Comparison of ENCODE assay signal across 8 cellular contexts in the genomic region with DNA sequence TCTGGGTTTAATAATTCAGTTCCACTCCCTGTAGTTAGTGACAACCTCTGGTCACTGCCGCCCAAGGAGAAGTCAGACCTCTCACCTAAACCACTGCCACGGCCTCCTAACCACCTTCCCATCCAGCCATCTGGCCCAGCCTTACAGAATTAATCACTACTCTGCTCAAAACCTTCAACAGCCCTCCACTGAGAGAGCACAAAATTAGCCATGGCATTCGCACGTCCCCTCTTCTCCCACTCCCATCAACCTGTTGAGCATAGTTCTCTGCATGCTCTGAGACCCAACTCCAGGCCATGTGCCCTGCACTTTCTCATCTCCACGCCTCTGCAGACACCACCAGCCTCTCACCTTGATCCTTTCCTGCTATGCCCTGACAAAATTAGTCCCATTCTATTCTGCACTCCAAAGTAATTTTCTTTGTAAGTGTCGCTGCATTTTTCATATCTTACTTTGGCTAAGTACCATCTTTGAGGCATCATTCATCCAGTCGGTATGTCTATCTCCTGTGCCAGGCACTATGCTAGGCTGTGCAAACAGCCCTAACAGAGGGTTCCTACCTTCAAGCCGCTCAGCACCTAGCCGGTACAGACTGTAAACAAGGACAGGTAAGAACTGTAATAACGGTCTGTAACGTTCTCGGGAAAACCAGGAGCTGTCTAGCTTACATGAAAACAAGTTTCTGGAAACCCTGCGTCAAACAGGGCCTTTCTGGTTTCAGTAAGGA. TPM values are rescaled to one million over a fixed set of nuclear protein-coding genes. Genes with fewer than 3 reads are reported as not detected.
DNase-seq lines count a peak whose midpoint lies in the region; ATAC-seq, FAIRE-seq and TF ChIP-seq lines count a peak whose summit lies in the region.

No MANE protein-coding gene starts in this region.

- no peaks in the 10 kb centered on the region for H3K27me3 ChIP-seq in GM12878 (replicated peaks in 1 of 2; ENCODE audit: control insufficient read depth in 2 of 2, insufficient read depth in 2 of 2, low read length in 1 of 2)
- H3K27me3 ChIP-seq in subcutaneous abdominal adipose tissue (ENCODE audit: control insufficient read depth in 5 of 5, insufficient read depth in 4 of 5, low read length in 5 of 5): no peaks in the 10 kb centered on the region

- no peak for TF ChIP-seq EP300 in GM12878 (IDR thresholded peaks at IDR 0.05; ENCODE audit: borderline replicate concordance in 1 of 2, control insufficient read depth in 1 of 2, low read depth in 2 of 2, low read length in 2 of 2)

- H3K4me2 ChIP-seq in GM12878 (ENCODE audit: control insufficient read depth, insufficient read depth): peak overlapping the region; percentile 78

- in situ Hi-C loops in GM12878 (cut with MboI): no loop called here

- no peak for TF ChIP-seq RAD21 in GM12878 (IDR thresholded peaks at IDR 0.05; ENCODE audit: insufficient read depth, low read depth, low read length)

- RAD21 ChIA-PET in GM12878 (lab: Charles Lee; ENCODE audit: unreplicated experiment): interaction anchor here (2.1 kb wide), 1 partner anchor 43 kb away, joined by 12 read pairs; the partner anchor contains the start of gene UTP6

- H3K9ac ChIP-seq in GM12878 (ENCODE audit: control insufficient read depth, insufficient read depth, low read length) (peak overlapping the region; percentile 5; the same call in 1 of the 2 replicates), subcutaneous abdominal adipose tissue (ENCODE audit: low read length in 5 of 5) (peak overlapping the region; percentile 7 to 85 (median 79))

- intact Hi-C loops in GM12878 (cut with micrococcal nuclease; ENCODE audit: unreplicated experiment): no loop called here

- CTCF ChIA-PET in GM12878 (lab: Yijun Ruan, JAX): interaction anchor here (1.0 to 1.2 kb wide), 2 partner anchors 15 to 43 kb away, joined by 4 to 8 read pairs; partner anchors contain the start of gene UTP6

- no peak for TF ChIP-seq CTCF in GM12878 (IDR thresholded peaks at IDR 0.05 in 2 of 3, conservative IDR thresholded peaks at IDR 0.05 in 1 of 3; ENCODE audit: control insufficient read depth in 2 of 3, extremely low read depth in 1 of 3, insufficient read depth in 1 of 3, low read depth in 3 of 3, low read length in 3 of 3)

- SMC1A ChIA-PET in GM12878 (lab: Charles Lee; ENCODE audit: uncharacterized antibody, unreplicated experiment): interaction anchor here (0.6 to 1.6 kb wide), 3 partner anchors 24 to 604 kb away, joined by 3 to 4 read pairs (median 3); no protein-coding TSS in a partner anchor

- DNase-seq in EH (ENCODE audit: low read depth) (peak; percentile 35), HS-5 (ENCODE audit: low read depth) (peak; percentile 10), GM12878 (ENCODE audit: low read depth, low spot score) (no peak), left lobe of liver (ENCODE audit: low spot score) (no peak), NCI-H510A (lab: John Stamatoyannopoulos, UW) (no peak), RPMI8226 (no peak)
- no peak for DNase-seq in stimulated activated CD4-positive, alpha-beta T cell treated with anti-CD3 and anti-CD28 coated beads, Interleukin-4, amount 100 ng/mL, for 24 hours

- no peaks in the 10 kb centered on the region for H3K9me3 ChIP-seq in GM12878 (replicated peaks; ENCODE audit: control insufficient read depth, insufficient read depth, low read length)
- no peaks in the 10 kb centered on the region for H3K9me3 ChIP-seq in subcutaneous abdominal adipose tissue (ENCODE audit: control insufficient read depth in 5 of 5, low read length in 5 of 5)

- WGBS in GM12878 (ENCODE audit: insufficient coverage, insufficient replicate concordance, low lambda C conversion rate, missing lambda C conversion rate): 21% methylated on average over 13 of the region's 13 CpGs

- no peaks in the 10 kb centered on the region; the same call in 1 of the 2 replicates for H3K79me2 ChIP-seq in GM12878 (ENCODE audit: control insufficient read depth, insufficient read depth, low read length)

- H4K20me1 ChIP-seq in GM12878 (ENCODE audit: control insufficient read depth, insufficient read depth): no peaks in the 10 kb centered on the region

- ATAC-seq in GM12878 (peak; percentile 38), left lobe of liver (peak; percentile 36)

- no peak for TF ChIP-seq POLR2A in GM12878 (IDR thresholded peaks at IDR 0.05; ENCODE audit: low read depth, low read length)

- peak; percentile 56 for FAIRE-seq in GM12878 (lab: Jason Lieb, UNC)

- H2AFZ ChIP-seq in GM12878 (ENCODE audit: control insufficient read depth, low read depth, low read length): peak overlapping the region; percentile 11

- BruUV-seq in GM12878 (replicated peaks; lab: Mats Ljungman, UMichigan): TSS peak; percentile 64

- H3K4me1 ChIP-seq in GM12878 (ENCODE audit: control insufficient read depth, insufficient read depth, low read length) (peaks cover 7% of the 10 kb centered on the region; the same call in 1 of the 2 replicates), subcutaneous abdominal adipose tissue (ENCODE audit: control insufficient read depth in 5 of 5, insufficient read depth in 5 of 5, low read length in 5 of 5) (peaks cover 9 to 24% (median 23%) of the 10 kb centered on the region in 5 donors)

- H3K4me3 ChIP-seq in GM12878 (peak overlapping the region; percentile 74), subcutaneous abdominal adipose tissue (ENCODE audit: low read depth in 1 of 5, low read length in 5 of 5) (peak overlapping the region; percentile 63 to 88 (median 80))

- POLR2A ChIA-PET in GM12878 (lab: Charles Lee): interaction anchor here (0.6 kb wide), 1 partner anchor 97 kb away, joined by 4 read pairs; no protein-coding TSS in a partner anchor

- H3K36me3 ChIP-seq in GM12878 (ENCODE audit: control insufficient read depth in 2 of 2, insufficient read depth in 2 of 2, low read length in 1 of 2) (peaks cover 2 to 3% of the 10 kb centered on the region in 2 experiments; a peak in 3 of 4 replicates), subcutaneous abdominal adipose tissue (ENCODE audit: control insufficient read depth in 5 of 5, insufficient read depth in 5 of 5, low read length in 5 of 5) (peaks cover 9 to 29% (median 21%) of the 10 kb centered on the region in 5 donors)

- H3K27ac ChIP-seq in GM12878 (ENCODE audit: control insufficient read depth, insufficient read depth): no peak overlapping the region
- peak overlapping the region; percentile 70 for H3K27ac ChIP-seq in subcutaneous abdominal adipose tissue (ENCODE audit: low read depth, low read length)

RNA-seq across cellular contexts. Expression of gene COPRS, which starts 1.0 kb away (rescaled TPM):
- 0.98 and 2.9 TPM in 2 replicates for total RNA-seq in GM12878 (2013; cell fraction: nucleolus; rRNA removed)
- total RNA-seq in GM12878 (2014; rRNA removed) (41.7 and 41.9 TPM in 2 replicates), GM12878 (2014; rRNA removed; fragmentation: Illumina TruSeq; extraction: Trizol) (29.3 and 32.8 TPM in 2 replicates), GM12878 (2021) (25.6 and 31.2 TPM in 2 replicates), left lobe of liver (20.4 TPM)
- polyA plus RNA-seq in GM12878 (2011; ENCODE audit: low read depth): 14.7 TPM
- polyA plus RNA-seq in GM12878 (2011; rRNA removed) (25.1 and 30.0 TPM in 2 replicates), GM12878 (2014; fragmentation: Illumina TruSeq; extraction: Trizol) (30.0 and 33.3 TPM in 2 replicates), GM12878 (2014; fragmentation: Nextera tagmentation; extraction: Ambion mirVana) (10 to 100 TPM in 1 of 2 experiments, 1 to 10 TPM in 1; 6.3 to 15.9 TPM), GM12878 (2014; rRNA removed) (35.3 and 42.3 TPM in 2 replicates), GM12878 (2016; fragmentation: Nextera tagmentation; extraction: Ambion mirVana) (10 to 100 TPM; 35.7 to 39.9 TPM)
- 37.4 and 43.0 TPM in 2 replicates for polyA plus RNA-seq in GM12878 (2011; cell fraction: cytosol; rRNA removed)
- polyA plus RNA-seq in GM12878 (2011; cell fraction: nucleus; rRNA removed): 14.0 and 14.7 TPM in 2 replicates
- polyA plus RNA-seq in GM12878 (2012): 17.1 and 18.1 TPM in 2 replicates
- 22.5 and 23.1 TPM in 2 replicates for polyA minus RNA-seq in GM12878 (2011; rRNA and poly(A)+ RNA removed)
- polyA minus RNA-seq in GM12878 (2011; cell fraction: cytosol; rRNA and poly(A)+ RNA removed): 12.0 and 13.2 TPM in 2 replicates
- polyA minus RNA-seq in GM12878 (2011; cell fraction: nucleus; rRNA and poly(A)+ RNA removed): 3.1 and 3.4 TPM in 2 replicates

RNA-seq across cellular contexts. Expression of gene UTP6, which starts 43.4 kb away (rescaled TPM):
- 90.8 and 99.2 TPM in 2 replicates for total RNA-seq in GM12878 (2013; cell fraction: nucleolus; rRNA removed)
- total RNA-seq in GM12878 (2014; rRNA removed) (47.4 and 65.7 TPM in 2 replicates), GM12878 (2014; rRNA removed; fragmentation: Illumina TruSeq; extraction: Trizol) (69.4 and 69.9 TPM in 2 replicates), GM12878 (2021) (90.8 and 91.7 TPM in 2 replicates), left lobe of liver (20.6 TPM)
- polyA plus RNA-seq in GM12878 (2011; ENCODE audit: low read depth): 32.8 TPM
- polyA plus RNA-seq in GM12878 (2011; rRNA removed) (76.6 and 130 TPM in 2 replicates), GM12878 (2014; fragmentation: Illumina TruSeq; extraction: Trizol) (59.3 and 69.8 TPM in 2 replicates), GM12878 (2014; fragmentation: Nextera tagmentation; extraction: Ambion mirVana) (100 to 1,000 TPM; 134 to 137 TPM), GM12878 (2014; rRNA removed) (59.8 and 70.2 TPM in 2 replicates), GM12878 (2016; fragmentation: Nextera tagmentation; extraction: Ambion mirVana) (100 to 1,000 TPM; 136 to 138 TPM)
- 13.8 and 16.0 TPM in 2 replicates for polyA plus RNA-seq in GM12878 (2011; cell fraction: cytosol; rRNA removed)
- 40.8 and 55.5 TPM in 2 replicates for polyA plus RNA-seq in GM12878 (2011; cell fraction: nucleus; rRNA removed)
- 53.1 and 54.7 TPM in 2 replicates for polyA plus RNA-seq in GM12878 (2012)
- polyA minus RNA-seq in GM12878 (2011; rRNA and poly(A)+ RNA removed): 12.7 and 20.3 TPM in 2 replicates
- polyA minus RNA-seq in GM12878 (2011; cell fraction: cytosol; rRNA and poly(A)+ RNA removed): 11.1 and 17.2 TPM in 2 replicates
- polyA minus RNA-seq in GM12878 (2011; cell fraction: nucleus; rRNA and poly(A)+ RNA removed): 8.8 and 15.8 TPM in 2 replicates

Comparison
In these comparisons a context has a peak if more than half of its experiments do, and no peak if none do; other contexts are left out.
1. DNase-seq: peak in EH (single experiment) and HS-5 (single experiment); none in GM12878 (single experiment), left lobe of liver (single experiment), NCI-H510A (single experiment), stimulated activated CD4-positive, alpha-beta T cell treated with anti-CD3 and anti-CD28 coated beads, Interleukin-4, amount 100 ng/mL, for 24 hours (single experiment) and RPMI8226 (single experiment).